ENCODE assay signal across 8 cellular contexts in genomic region chr1:27342778-27343638, GRCh38. TPM values are rescaled to one million over a fixed set of nuclear protein-coding genes. Genes with fewer than 3 reads are reported as not detected.
DNase-seq lines count a peak whose midpoint lies in the region; ATAC-seq, FAIRE-seq and TF ChIP-seq lines count a peak whose summit lies in the region.

No MANE protein-coding gene starts in this region.

- H3K27ac ChIP-seq in 22Rv1 (peak overlapping the region; percentile 76), heart right ventricle (peak overlapping the region in 4 of 10 donors; percentile 19 to 92 (median 63))

- no peaks in the 10 kb centered on the region for H3K9me3 ChIP-seq in heart right ventricle

- H3K36me3 ChIP-seq in heart right ventricle, result peaks cover 0 to 8% (median 0%) of the 10 kb centered on the region in 9 donors

- no peak for FAIRE-seq in frontal cortex (lab: Jason Lieb, UNC)

- intact Hi-C loops in heart right ventricle (cut with DNase I), result no loop called here

- H3K4me1 ChIP-seq in heart right ventricle, result peaks cover 0 to 34% (median 0%) of the 10 kb centered on the region in 9 donors

- peak overlapping the region in 5 of 10 donors; percentile 3 to 60 (median 9) for H3K4me3 ChIP-seq in heart right ventricle

- no peak for TF ChIP-seq CTCF in 22Rv1 (IDR thresholded peaks at IDR 0.05)
- no peak for TF ChIP-seq CTCF in heart right ventricle (IDR thresholded peaks at IDR 0.05)

- no peaks in the 10 kb centered on the region for H3K27me3 ChIP-seq in heart right ventricle

- whole genome bisulfite sequencing in heart right ventricle, 2 donors, result 61% methylated on average over 31 of the region's 31 CpGs

- ATAC-seq in GM21515 (IDR thresholded peaks at IDR 0.05; ENCODE audit: unreplicated experiment) (peak; percentile 38), heart right ventricle (peak; percentile 30 to 79 (median 50)), GM19395 (IDR thresholded peaks at IDR 0.05; ENCODE audit: unreplicated experiment) (no peak)

- DNase-seq in NOMO-1 treated with DMSO at 0.1 percent for 48 hours (lab: John Stamatoyannopoulos, UW; ENCODE audit: unreplicated experiment) (peak; percentile 87), activated T-cell treated with anti-CD3 and anti-CD28 coated beads for 1 hour (ENCODE audit: low read depth) (peak; percentile 65), heart right ventricle (no peak), frontal cortex (ENCODE audit: low spot score in 2 of 2) (no peak)
- peak; percentile 54 to 85 for DNase-seq in stimulated activated CD4-positive, alpha-beta T cell treated with anti-CD3 and anti-CD28 coated beads, Interleukin-4, amount 100 ng/mL, for 4 hours

RNA-seq across cellular contexts. Expression of gene SYTL1, which starts 1.2 kb away (rescaled TPM):
- total RNA-seq in heart right ventricle, result 1 to 10 TPM in 2 of 10 donors, under 1 TPM in 8; 0.30 to 4.3 (median 0.68) TPM
- polyA plus RNA-seq in heart right ventricle, result 1 to 10 TPM in 1 of 2 donors, under 1 TPM in 1; 0.46 to 2.5 TPM
- not detected for total RNA-seq in frontal cortex

RNA-seq across cellular contexts. Expression of gene TMEM222, which starts 21.0 kb away (rescaled TPM):
- total RNA-seq in heart right ventricle, result 10 to 100 TPM; 24.1 to 32.8 (median 26.4) TPM
- polyA plus RNA-seq in heart right ventricle, result 10 to 100 TPM; 32.2 to 47.2 TPM
- total RNA-seq in frontal cortex, result 19.6 TPM

RNA-seq across cellular contexts. Expression of gene MAP3K6, which starts 23.8 kb away (rescaled TPM):
- total RNA-seq in heart right ventricle (10 to 100 TPM; 18.6 to 71.1 (median 27.1) TPM), frontal cortex (0.82 TPM)
- 100 to 1,000 TPM in 1 of 2 donors, 10 to 100 TPM in 1; 58.5 to 179 TPM for polyA plus RNA-seq in heart right ventricle

RNA-seq across cellular contexts. Expression of gene FCN3, which starts 31.6 kb away (rescaled TPM):
- 100 to 1,000 TPM in 1 of 10 donors, 10 to 100 TPM in 3, 1 to 10 TPM in 6; 1.6 to 161 (median 4.2) TPM for total RNA-seq in heart right ventricle
- polyA plus RNA-seq in heart right ventricle, result 100 to 1,000 TPM; 124 to 210 TPM
- not detected for total RNA-seq in frontal cortex

RNA-seq across cellular contexts. Expression of gene CD164L2, which starts 40.1 kb away (rescaled TPM):
- total RNA-seq in heart right ventricle, result not detected
- polyA plus RNA-seq in heart right ventricle, result not detected
- total RNA-seq in frontal cortex, result not detected

Comparison
In these comparisons a context has a peak if more than half of its experiments do, and no peak if none do; other contexts are left out.
1. DNase-seq: peak in NOMO-1 treated with DMSO at 0.1 percent for 48 hours (single experiment), activated T-cell treated with anti-CD3 and anti-CD28 coated beads for 1 hour (single experiment) and stimulated activated CD4-positive, alpha-beta T cell treated with anti-CD3 and anti-CD28 coated beads, Interleukin-4, amount 100 ng/mL, for 4 hours (2 of 2); none in heart right ventricle (0 of 2) and frontal cortex (0 of 2).
2. RNA of gene MAP3K6, which starts 23.8 kb away (total RNA-seq): 18.6 to 71.1 TPM in heart right ventricle; 0.82 TPM in frontal cortex (single experiment); every median in the first group is over 10 times any median in the second.